Comparison of ENCODE assay signal across 8 cellular contexts in genomic region chr1:84478876-84479868, GRCh38. TPM values are rescaled to one million over a fixed set of nuclear protein-coding genes. Genes with fewer than 3 reads are reported as not detected.
DNase-seq lines count a peak whose midpoint lies in the region; ATAC-seq, FAIRE-seq and TF ChIP-seq lines count a peak whose summit lies in the region.

TSS of gene RPF1 (plus strand) at chr1:84479266. CDS start at chr1:84479282, 16 bp downstream.

- H3K9me3 ChIP-seq in astrocyte (ENCODE audit: insufficient read depth, low read depth, low read length), result peaks cover 4% of the 10 kb centered on the region
- H3K9me3 ChIP-seq in hepatocyte (ENCODE audit: low read depth), result no peaks in the 10 kb centered on the region
- no peaks in the 10 kb centered on the region for H3K9me3 ChIP-seq in aorta (ENCODE audit: control insufficient read depth, low read length)

- peak within 1 kb of the TSS; percentile 88 for H3K4me3 ChIP-seq in astrocyte (ENCODE audit: insufficient read depth, low read depth, low read length)
- peak within 1 kb of the TSS; percentile 84 for H3K4me3 ChIP-seq in hepatocyte
- peak within 1 kb of the TSS; percentile 67 to 90 for H3K4me3 ChIP-seq in aorta (ENCODE audit: low read length in 2 of 2)

- H3K9me3 Mint-ChIP-seq in astrocyte (ENCODE audit: unreplicated experiment), result peaks cover 9% of the 10 kb centered on the region

- H3K27ac ChIP-seq in astrocyte (ENCODE audit: low read depth, low read length) (peak within 1 kb of the TSS; percentile 84), hepatocyte (peak within 1 kb of the TSS; percentile 91), aorta (ENCODE audit: low read depth in 1 of 2, low read length in 2 of 2) (peak within 1 kb of the TSS; percentile 61 to 68)

- peak within 1 kb of the TSS; percentile 88 for H3K9ac ChIP-seq in astrocyte (ENCODE audit: low read length)

- peaks cover 10% of the 10 kb centered on the region for H3K4me1 Mint-ChIP-seq in astrocyte (ENCODE audit: low read depth, unreplicated experiment)

- TF ChIP-seq CTCF in astrocyte (IDR thresholded peaks at IDR 0.05; ENCODE audit: insufficient read depth, low read depth, low read length) (no peak), hepatocyte (IDR thresholded peaks at IDR 0.05; ENCODE audit: poor library complexity) (no peak)

- H3K79me2 ChIP-seq in astrocyte (ENCODE audit: insufficient read depth, low read length) (peaks cover 46% of the 10 kb centered on the region), hepatocyte (peaks cover 43% of the 10 kb centered on the region)

- peaks cover 3% of the 10 kb centered on the region for H3K36me3 Mint-ChIP-seq in astrocyte (ENCODE audit: low read depth, unreplicated experiment)

- WGBS in hepatocyte (ENCODE audit: low lambda C conversion rate, missing lambda C conversion rate), result 7% methylated on average over 51 of the region's 51 CpGs
- WGBS in aorta, 2 donors, result 4 to 5% methylated on average over 51 of the region's 51 CpGs

- H3K9me2 ChIP-seq in hepatocyte (replicated peaks; ENCODE audit: insufficient read depth), result no peaks in the 10 kb centered on the region

- intact Hi-C loops in aorta (cut with DNase I), result loop anchor here in 1 of 2 donors (2.0 to 10.0 kb wide), 2 partner anchors 26 to 126 kb away; no protein-coding TSS in a partner anchor

- H3K27me3 ChIP-seq in astrocyte (ENCODE audit: insufficient read depth, low read length) (no peaks in the 10 kb centered on the region), hepatocyte (peaks cover 30% of the 10 kb centered on the region), aorta (ENCODE audit: control insufficient read depth in 1 of 2, insufficient read depth in 2 of 2, low read length in 1 of 2) (no peaks in the 10 kb centered on the region)

- FAIRE-seq in astrocyte (lab: Jason Lieb, UNC), result no peak

- H2AFZ ChIP-seq in astrocyte (ENCODE audit: low read depth, low read length) (peak within 1 kb of the TSS; percentile 93), hepatocyte (peak within 1 kb of the TSS; percentile 99)

- peak; percentile 98 for ATAC-seq in GM18502 (IDR thresholded peaks at IDR 0.05; ENCODE audit: poor library complexity, unreplicated experiment)
- ATAC-seq in HG02938 (IDR thresholded peaks at IDR 0.05; ENCODE audit: unreplicated experiment), result peak; percentile 92
- ATAC-seq in aorta (ENCODE audit: low FRiP score), result peak; percentile 95

- H4K20me1 ChIP-seq in astrocyte (ENCODE audit: insufficient read depth, low read length), result peaks cover 14% of the 10 kb centered on the region
- peaks cover 12% of the 10 kb centered on the region for H4K20me1 ChIP-seq in hepatocyte (ENCODE audit: insufficient read depth, poor library complexity, severe bottlenecking)

- peaks cover 14% of the 10 kb centered on the region for H3K27me3 Mint-ChIP-seq in astrocyte (ENCODE audit: low read depth, unreplicated experiment)

- DNase-seq in NCI-H1694 treated with DMSO at 0.1 percent for 48 hours (lab: John Stamatoyannopoulos, UW), result peak; percentile 76
- peak; percentile 67 for DNase-seq in T-helper 22 cell (ENCODE audit: low read depth)
- DNase-seq in astrocyte (ENCODE audit: low read depth), result peak; percentile 72
- peak; percentile 80 for DNase-seq in hepatocyte (ENCODE audit: low spot score)
- DNase-seq in renal cortical epithelial cell (ENCODE audit: low read depth), result peak; percentile 77
- DNase-seq in aorta, result peak; percentile 74 to 91

- H3K4me3 Mint-ChIP-seq in astrocyte (ENCODE audit: unreplicated experiment), result peak within 1 kb of the TSS; percentile 100

- H3K36me3 ChIP-seq in astrocyte (ENCODE audit: insufficient read depth, low read length), result peaks cover 6% of the 10 kb centered on the region
- H3K36me3 ChIP-seq in hepatocyte (replicated peaks; ENCODE audit: insufficient read depth, low read depth), result no peaks in the 10 kb centered on the region
- H3K36me3 ChIP-seq in aorta (ENCODE audit: control insufficient read depth in 1 of 2, insufficient read depth in 2 of 2, low read length in 1 of 2), result peaks cover 0 to 2% of the 10 kb centered on the region in 2 donors

- peak within 1 kb of the TSS; percentile 88 for H3K27ac Mint-ChIP-seq in astrocyte (ENCODE audit: unreplicated experiment)

- H3K4me2 ChIP-seq in astrocyte (ENCODE audit: low read length) (peak within 1 kb of the TSS; percentile 89), hepatocyte (peak within 1 kb of the TSS; percentile 89)

- peaks cover 10% of the 10 kb centered on the region for H3K4me1 ChIP-seq in astrocyte (ENCODE audit: insufficient read depth, low read length)
- peaks cover 14% of the 10 kb centered on the region for H3K4me1 ChIP-seq in hepatocyte (ENCODE audit: insufficient read depth)
- peaks cover 0 to 2% of the 10 kb centered on the region in 2 donors for H3K4me1 ChIP-seq in aorta (ENCODE audit: control insufficient read depth in 1 of 2, insufficient read depth in 2 of 2, low read length in 2 of 2)

RNA-seq across cellular contexts. Expression of gene RPF1, which starts in this region (rescaled TPM):
- total RNA-seq in astrocyte (26.3 and 30.1 TPM in 2 replicates), hepatocyte (31.7 and 35.3 TPM in 2 replicates), renal cortical epithelial cell (42.6 and 55.0 TPM in 2 replicates), aorta (10 to 100 TPM; 18.6 to 25.1 TPM)
- polyA plus RNA-seq in hepatocyte (29.6 and 31.5 TPM in 2 replicates), aorta (10 to 100 TPM; 29.9 to 34.1 TPM)

Comparison
In these comparisons a context has a peak if more than half of its experiments do, and no peak if none do; other contexts are left out.
1. Peak in every context shown above with its lines: DNase-seq, ATAC-seq, H3K4me3 ChIP-seq and H3K27ac ChIP-seq.